In genomic region chr16:671353-672131, GRCh38 we compare ENCODE assay signal across 24 cellular contexts.
"Had no signal": no experiment of that assay in that cellular context is flagged by ENCODE, and none has a peak within 500 bp of the region (broad histone marks: within the 10 kb centered on the region; RNA-seq: fewer than 3 reads in every experiment).

No MANE protein-coding gene starts in this region.

- DNase-seq: activated B cell treated with CpG ODN at 0.5 μM for 24 hours; activated CD4-positive, alpha-beta T cell treated with anti-CD3 and anti-CD28 coated beads for 1 hour; activated CD4-positive, alpha-beta T cell treated with anti-CD3 and anti-CD28 coated beads, Interleukin-2, amount 10 ng/mL, durations not matched to agents 24 days and 14 days; activated CD4-positive, alpha-beta T cell treated with anti-CD3 and anti-CD28 coated beads, Interleukin-2, amount 50 U/mL, for 48 hours; activated gamma-delta T cell treated with Interleukin-2 at 50 U/mL for 16 hours; activated naive CD4-positive, alpha-beta T cell treated with anti-CD3 and anti-CD28 coated beads, Interleukin-2, amount 10 ng/mL, durations not matched to agents 7 days and 5 days; activated naive CD8-positive, alpha-beta T cell treated with anti-CD3 and anti-CD28 coated beads for 36 hours; activated T-cell treated with anti-CD3 and anti-CD28 coated beads for 4 hours; activated T-cell treated with anti-CD3 and anti-CD28 coated beads, Interleukin-2, amount 50 U/mL, for 48 hours; brain microvascular endothelial cell; NCI-H1048; NCI-H1417; NCI-H1930; NCI-H345; NCI-H510A; NCI-H526 treated with DMSO at 0.1 percent for 48 hours; T-cell; T-helper 2 cell; T1000 had no signal

- H3K27ac Mint-ChIP-seq: activated B cell treated with CpG ODN at 0.5 μM for 24 hours; activated CD4-positive, alpha-beta T cell treated with anti-CD3 and anti-CD28 coated beads, Interleukin-2, amount 10 ng/mL, durations not matched to agents 24 days and 14 days; activated naive CD4-positive, alpha-beta T cell treated with anti-CD3 and anti-CD28 coated beads, Interleukin-2, amount 10 ng/mL, durations not matched to agents 7 days and 5 days; activated naive CD8-positive, alpha-beta T cell treated with anti-CD3 and anti-CD28 coated beads for 36 hours; activated T-helper 2 cell treated with anti-CD3 and anti-CD28 coated beads, Interferon-gamma antibody, Interleukin-2, Interleukin-4, amounts not matched to agents 10 μg/mL and 5 μg/mL and 100 μg/mL, durations not matched to agents 14 hours and 24 hours and 36 hours; T-cell had no signal

- H3K27ac ChIP-seq: brain microvascular endothelial cell, cardiac muscle cell, SK-N-MC had no signal

- H3K4me3 ChIP-seq: cardiac muscle cell, SK-N-MC had no signal

- FAIRE-seq: TTC549 had no signal

- H3K27me3 ChIP-seq: brain microvascular endothelial cell, cardiac muscle cell had no signal

- H3K4me3 Mint-ChIP-seq: activated B cell treated with CpG ODN at 0.5 μM for 24 hours; activated CD4-positive, alpha-beta T cell treated with anti-CD3 and anti-CD28 coated beads, Interleukin-2, amount 10 ng/mL, durations not matched to agents 24 days and 14 days; activated naive CD8-positive, alpha-beta T cell treated with anti-CD3 and anti-CD28 coated beads for 36 hours; T-cell had no signal

- H3K27me3 Mint-ChIP-seq: activated naive CD8-positive, alpha-beta T cell treated with anti-CD3 and anti-CD28 coated beads for 36 hours had no signal

- H3K9me3 Mint-ChIP-seq: activated B cell treated with CpG ODN at 0.5 μM for 24 hours; activated CD4-positive, alpha-beta T cell treated with anti-CD3 and anti-CD28 coated beads, Interleukin-2, amount 10 ng/mL, durations not matched to agents 24 days and 14 days; activated naive CD4-positive, alpha-beta T cell treated with anti-CD3 and anti-CD28 coated beads, Interleukin-2, amount 10 ng/mL, durations not matched to agents 7 days and 5 days; activated naive CD8-positive, alpha-beta T cell treated with anti-CD3 and anti-CD28 coated beads for 36 hours; activated T-helper 2 cell treated with anti-CD3 and anti-CD28 coated beads, Interferon-gamma antibody, Interleukin-2, Interleukin-4, amounts not matched to agents 10 μg/mL and 5 μg/mL and 100 μg/mL, durations not matched to agents 14 hours and 24 hours and 36 hours; T-cell had no signal

- ATAC-seq: Right ventricle myocardium inferior, T-cell had no signal
